ENCODE assay signal across 17 cellular contexts in the genomic region with DNA sequence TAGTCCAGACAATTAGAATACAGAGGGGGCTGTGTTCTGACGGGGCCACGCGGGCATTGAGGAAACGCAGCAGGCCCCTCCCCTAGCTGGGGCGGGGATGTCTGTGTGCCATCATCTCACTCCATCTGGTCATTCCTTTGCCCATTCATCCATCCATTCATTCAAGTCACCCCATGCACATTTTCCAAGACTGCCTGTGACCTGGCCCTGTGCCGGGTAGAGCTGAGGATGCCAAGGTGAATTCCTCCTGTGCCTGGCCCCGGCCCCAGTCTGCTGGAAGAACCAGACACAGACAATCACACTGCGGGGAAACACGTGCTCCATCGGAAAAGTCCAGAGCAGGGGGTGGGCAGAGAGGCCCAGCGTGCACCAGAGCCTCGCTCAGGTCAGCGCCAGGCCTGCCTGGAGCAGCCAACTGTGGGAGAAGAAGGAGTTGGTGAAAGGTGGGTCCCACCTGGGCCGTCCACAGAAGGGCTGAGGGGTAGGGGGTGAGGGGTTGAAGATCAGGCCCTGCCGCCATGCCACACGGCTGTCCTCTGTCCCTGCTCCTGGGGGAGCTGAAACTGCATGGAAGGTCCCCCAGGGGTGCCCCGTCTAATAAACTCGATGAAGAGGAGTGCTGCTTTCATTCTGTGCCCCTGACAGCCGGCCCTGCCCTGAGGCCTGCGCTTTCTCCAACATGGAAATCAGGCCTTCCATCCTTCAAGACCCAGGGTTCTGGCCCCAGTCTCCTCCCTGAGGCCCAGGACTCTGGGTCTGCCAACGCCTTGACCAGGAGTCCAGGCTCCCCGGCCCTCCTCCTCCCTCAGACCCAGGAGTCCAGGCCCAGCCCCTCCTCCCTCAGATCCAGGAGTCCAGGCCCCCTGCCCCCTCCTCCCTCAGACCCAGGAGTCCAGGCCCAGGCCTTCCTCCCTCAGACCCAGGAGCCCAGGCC. TPM values are rescaled to one million over a fixed set of nuclear protein-coding genes. Genes with fewer than 3 reads are reported as not detected.
A peak's percentile ranks its signal among the peaks of the same experiment; 100 is the strongest.
DNase-seq lines count a peak whose midpoint lies in the region; ATAC-seq and TF ChIP-seq lines count a peak whose summit lies in the region.
"Had no signal": no experiment of that assay in that cellular context is flagged by ENCODE, and none has a peak within 500 bp of the region (broad histone marks: within the 10 kb centered on the region; RNA-seq: fewer than 3 reads in every experiment).

No MANE protein-coding gene starts in this region.

- H3K27ac Mint-ChIP-seq in nephron, result peak overlapping the region in 2 of 3 experiments; percentile 0 to 54
- H3K27ac Mint-ChIP-seq in activated CD8-positive, alpha-beta T cell treated with anti-CD3 and anti-CD28 coated beads, Interleukin-2, amount 10 ng/mL, durations not matched to agents 7 days and 5 days, result no peak overlapping the region
- H3K27ac Mint-ChIP-seq: B cell had no signal

- CTCF ChIA-PET in activated CD8-positive, alpha-beta T cell treated with anti-CD3 and anti-CD28 coated beads, Interleukin-2, amount 10 ng/mL, durations not matched to agents 7 days and 5 days (lab: Charles Lee), result no interaction called here

- peak overlapping the region in 2 of 3 experiments; percentile 59 to 75 for H3K4me3 Mint-ChIP-seq in nephron
- no peak overlapping the region for H3K4me3 Mint-ChIP-seq in activated CD8-positive, alpha-beta T cell treated with anti-CD3 and anti-CD28 coated beads, Interleukin-2, amount 10 ng/mL, durations not matched to agents 7 days and 5 days
- H3K4me3 Mint-ChIP-seq: B cell had no signal

- no peaks in the 10 kb centered on the region for H3K9me3 Mint-ChIP-seq in nephron
- no peaks in the 10 kb centered on the region for H3K9me3 Mint-ChIP-seq in activated CD8-positive, alpha-beta T cell treated with anti-CD3 and anti-CD28 coated beads, Interleukin-2, amount 10 ng/mL, durations not matched to agents 7 days and 5 days (ENCODE audit: insufficient read depth)

- peaks cover 14% of the 10 kb centered on the region for H3K4me1 Mint-ChIP-seq in nephron
- H3K4me1 Mint-ChIP-seq in activated CD8-positive, alpha-beta T cell treated with anti-CD3 and anti-CD28 coated beads, Interleukin-2, amount 10 ng/mL, durations not matched to agents 7 days and 5 days (ENCODE audit: low read depth), result no peaks in the 10 kb centered on the region

- TF ChIP-seq CTCF in nephron (IDR thresholded peaks at IDR 0.05; ENCODE audit: unreplicated experiment in 3 of 3), result no peak

- POLR2A ChIA-PET in activated CD8-positive, alpha-beta T cell treated with anti-CD3 and anti-CD28 coated beads, Interleukin-2, amount 10 ng/mL, durations not matched to agents 7 days and 5 days (lab: Charles Lee), result no interaction called here

- peaks cover 28% of the 10 kb centered on the region for H3K27me3 Mint-ChIP-seq in nephron (ENCODE audit: low read depth)
- H3K27me3 Mint-ChIP-seq in activated CD8-positive, alpha-beta T cell treated with anti-CD3 and anti-CD28 coated beads, Interleukin-2, amount 10 ng/mL, durations not matched to agents 7 days and 5 days (ENCODE audit: low read depth), result peaks cover 22% of the 10 kb centered on the region

- in situ Hi-C loops in Caki2 (cut with HindIII; ENCODE audit: low pct_unique_long_range_greater_than_20kb, low sequenced_read_pairs), result no loop called here

- ATAC-seq in GM21717 (IDR thresholded peaks at IDR 0.05; ENCODE audit: unreplicated experiment), result no peak
- no peak for ATAC-seq in activated CD8-positive, alpha-beta T cell treated with anti-CD3 and anti-CD28 coated beads, Interleukin-2, amount 10 ng/mL, durations not matched to agents 7 days and 5 days
- ATAC-seq in GM21390 (IDR thresholded peaks at IDR 0.05; ENCODE audit: unreplicated experiment), result no peak
- ATAC-seq: left colon had no signal

- H3K36me3 Mint-ChIP-seq in nephron (ENCODE audit: low read depth), result no peaks in the 10 kb centered on the region
- H3K36me3 Mint-ChIP-seq in activated CD8-positive, alpha-beta T cell treated with anti-CD3 and anti-CD28 coated beads, Interleukin-2, amount 10 ng/mL, durations not matched to agents 7 days and 5 days (ENCODE audit: low read depth), result no peaks in the 10 kb centered on the region

- DNase-seq in Caki2 (ENCODE audit: low read depth) (peak; percentile 30), M059J (ENCODE audit: low read depth) (peak; percentile 66), cerebellar cortex (ENCODE audit: low spot score) (peak; percentile 35), NCI-H1436 treated with DMSO at 0.1 percent for 48 hours (lab: John Stamatoyannopoulos, UW) (no peak)
- DNase-seq in activated CD8-positive, alpha-beta T cell treated with anti-CD3 and anti-CD28 coated beads, Interleukin-2, amount 10 ng/mL, durations not matched to agents 7 days and 5 days, result no peak
- DNase-seq: activated gamma-delta T cell treated with Interleukin-2 at 50 U/mL for 16 hours; DMS153; hippocampal formation; left colon; NCI-H1930; NCI-H510A; stimulated activated CD4-positive, alpha-beta T cell treated with anti-CD3 and anti-CD28 coated beads, Interleukin-15, amount 100 ng/mL, for 24 hours; WERI-Rb-1 had no signal

RNA-seq across cellular contexts. Expression of gene CACNG6, which starts 1.6 kb away (rescaled TPM):
- total RNA-seq in Caki2 (2014; rRNA removed; shearing (Covaris generic); ENCODE audit: low replicate concordance), result not detected in 2 replicates
- 0.07 and 0.12 TPM in 2 replicates for total RNA-seq in M059J (2014; rRNA removed; shearing (Covaris generic))
- total RNA-seq in activated CD8-positive, alpha-beta T cell treated with anti-CD3 and anti-CD28 coated beads, Interleukin-2, amount 10 ng/mL, durations not matched to agents 7 days and 5 days, result not detected
- total RNA-seq: B cell, left colon had no signal

RNA-seq across cellular contexts. Expression of gene CACNG8, which starts 27.1 kb away (rescaled TPM):
- not detected in 2 replicates for total RNA-seq in Caki2 (2014; rRNA removed; shearing (Covaris generic); ENCODE audit: low replicate concordance)
- 0.15 TPM in 1 of 2 replicates, not detected in the other for total RNA-seq in M059J (2014; rRNA removed; shearing (Covaris generic))
- total RNA-seq in activated CD8-positive, alpha-beta T cell treated with anti-CD3 and anti-CD28 coated beads, Interleukin-2, amount 10 ng/mL, durations not matched to agents 7 days and 5 days, result not detected
- total RNA-seq: B cell had no signal

Comparison
In these comparisons a context has a peak if more than half of its experiments do, and no peak if none do; other contexts are left out.
1. DNase-seq: peak in Caki2 (single experiment), M059J (single experiment) and cerebellar cortex (single experiment); none in activated CD8-positive, alpha-beta T cell treated with anti-CD3 and anti-CD28 coated beads, Interleukin-2, amount 10 ng/mL, durations not matched to agents 7 days and 5 days (single experiment) and NCI-H1436 treated with DMSO at 0.1 percent for 48 hours (single experiment).